Comparison of ENCODE assay signal across 2 cellular contexts in the genomic region with DNA sequence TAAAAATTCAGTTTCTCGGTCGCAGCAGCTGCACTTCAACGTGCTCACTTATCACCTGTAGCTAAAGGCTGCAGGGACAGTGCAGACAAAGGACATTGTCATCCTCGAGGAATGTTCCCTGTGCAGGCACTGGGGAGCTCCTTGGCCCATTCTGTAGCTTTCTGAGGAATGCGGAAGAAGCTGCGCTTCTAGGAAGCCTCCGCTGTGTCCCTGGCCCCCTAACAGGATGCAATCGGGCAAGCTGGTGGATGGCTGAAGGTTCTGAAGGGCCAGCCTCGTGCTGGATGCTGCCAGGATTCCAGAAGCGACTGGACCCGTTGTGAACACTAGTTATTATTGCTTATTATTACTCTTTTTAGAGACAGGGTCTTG.
TF ChIP-seq lines count a peak whose summit lies in the region.

No MANE protein-coding gene starts in this region.

TF ChIP-seq in H1, 55 proteins besides CTCF, POLR2A, EP300 and RAD21:
- TF ChIP-seq CTBP2 (IDR thresholded peaks at IDR 0.05; ENCODE audit: borderline replicate concordance, insufficient read depth, insufficient read length, low read length) (no peak), SP2 (IDR thresholded peaks at IDR 0.05; ENCODE audit: low read length) (no peak), TEAD4 (IDR thresholded peaks at IDR 0.05; ENCODE audit: low read depth, low read length) (0 out of 2 replicates have a peak, but pooled peaks have one; percentile 20)

TF ChIP-seq in SK-N-SH treated with all-trans-retinoic acid at 6 μM for 48 hours, 23 proteins besides CTCF, POLR2A, EP300 and RAD21:
- no peak for TF ChIP-seq PPARA (CRISPR knock-in tag; IDR thresholded peaks at IDR 0.05; ENCODE audit: borderline replicate concordance)
- no peak for TF ChIP-seq GLIS3 (CRISPR knock-in tag; IDR thresholded peaks at IDR 0.05)
- TF ChIP-seq ZNF70 (CRISPR knock-in tag; IDR thresholded peaks at IDR 0.05) = no peak
- no peak for TF ChIP-seq CREB5 (CRISPR knock-in tag; IDR thresholded peaks at IDR 0.05; ENCODE audit: low read depth)
- TF ChIP-seq TSHZ2 (CRISPR knock-in tag; IDR thresholded peaks at IDR 0.05) = no peak
- no peak for TF ChIP-seq BACH2 (CRISPR knock-in tag; IDR thresholded peaks at IDR 0.05; ENCODE audit: borderline replicate concordance)
- no peak for TF ChIP-seq OSR1 (CRISPR knock-in tag; IDR thresholded peaks at IDR 0.05)
- TF ChIP-seq ESRRG (CRISPR knock-in tag; IDR thresholded peaks at IDR 0.05) = no peak
- no peak for TF ChIP-seq RARB (CRISPR knock-in tag; IDR thresholded peaks at IDR 0.05)
- no peak for TF ChIP-seq SNAI2 (CRISPR knock-in tag; IDR thresholded peaks at IDR 0.05)
- TF ChIP-seq ISL1 (CRISPR knock-in tag; IDR thresholded peaks at IDR 0.05) = no peak
- no peak for TF ChIP-seq CSDC2 (CRISPR knock-in tag; IDR thresholded peaks at IDR 0.05)
